Comparison of ENCODE assay signal across 17 cellular contexts in the genomic region with DNA sequence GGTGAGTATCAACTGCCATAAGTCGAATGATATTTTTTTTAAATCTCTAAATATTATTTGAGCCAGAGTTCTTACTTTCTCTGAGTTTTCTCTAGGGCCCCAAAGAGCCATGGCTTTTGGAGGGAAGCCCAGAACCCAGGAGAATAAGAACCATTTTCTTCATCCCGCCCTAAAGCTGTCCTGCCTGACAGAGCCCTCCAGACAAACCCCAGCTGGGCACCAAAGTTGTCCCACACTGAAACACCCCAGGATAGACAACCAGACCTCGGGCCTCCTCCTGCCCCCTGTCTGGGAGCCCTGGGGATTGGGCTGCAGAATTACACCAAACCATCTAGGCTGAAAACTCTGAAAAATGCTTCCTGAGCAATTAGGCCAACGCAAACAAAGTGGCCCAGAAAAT.
"Had no signal": no experiment of that assay in that cellular context is flagged by ENCODE, and none has a peak within 500 bp of the region (broad histone marks: within the 10 kb centered on the region; RNA-seq: fewer than 3 reads in every experiment).

No MANE protein-coding gene starts in this region.

- H3K36me3 Mint-ChIP-seq: activated naive CD8-positive, alpha-beta T cell; WTC11 had no signal

- H3K9me3 ChIP-seq: esophagus squamous epithelium, gastrocnemius medialis, lower lobe of right lung, upper lobe of left lung had no signal

- H3K9me3 Mint-ChIP-seq: activated T-helper 2 cell treated with anti-CD3 and anti-CD28 coated beads, Interferon-gamma antibody, Interleukin-2, Interleukin-4, amounts not matched to agents 10 μg/mL and 5 μg/mL and 100 μg/mL, durations not matched to agents 14 hours and 24 hours and 36 hours; endodermal cell had no signal

- DNase-seq: activated naive CD4-positive, alpha-beta T cell; amniotic stem cell; cerebellar nuclear complex; cortex of kidney; esophagus squamous epithelium; gastrocnemius medialis; hypothalamus; lower lobe of right lung; naive thymus-derived CD8-positive, alpha-beta T cell; stimulated activated CD4-positive, alpha-beta T cell treated with anti-CD3 and anti-CD28 coated beads, Interleukin-4, amount 100 ng/mL, for 24 hours; stimulated activated naive CD8-positive, alpha-beta T cell treated with anti-CD3 and anti-CD28 coated beads, Interleukin-15, Interleukin-2, amounts not matched to agents 100 U/mL and 50 U/mL, for 24 hours; T1000; upper lobe of left lung had no signal

- H3K27ac Mint-ChIP-seq: activated naive CD8-positive, alpha-beta T cell; endodermal cell had no signal

- H3K4me3 Mint-ChIP-seq: activated naive CD8-positive, alpha-beta T cell; endodermal cell had no signal

- ATAC-seq: gastrocnemius medialis; lower lobe of right lung; naive thymus-derived CD8-positive, alpha-beta T cell had no signal

- H3K4me3 ChIP-seq: esophagus squamous epithelium, gastrocnemius medialis, lower lobe of right lung, upper lobe of left lung had no signal

- H3K27me3 ChIP-seq: upper lobe of left lung had no signal

- H3K4me1 ChIP-seq: gastrocnemius medialis, lower lobe of right lung, upper lobe of left lung had no signal

- H3K27ac ChIP-seq: esophagus squamous epithelium, gastrocnemius medialis, lower lobe of right lung, upper lobe of left lung had no signal
